8 cellular contexts compared by ENCODE assay signal in the genomic region with DNA sequence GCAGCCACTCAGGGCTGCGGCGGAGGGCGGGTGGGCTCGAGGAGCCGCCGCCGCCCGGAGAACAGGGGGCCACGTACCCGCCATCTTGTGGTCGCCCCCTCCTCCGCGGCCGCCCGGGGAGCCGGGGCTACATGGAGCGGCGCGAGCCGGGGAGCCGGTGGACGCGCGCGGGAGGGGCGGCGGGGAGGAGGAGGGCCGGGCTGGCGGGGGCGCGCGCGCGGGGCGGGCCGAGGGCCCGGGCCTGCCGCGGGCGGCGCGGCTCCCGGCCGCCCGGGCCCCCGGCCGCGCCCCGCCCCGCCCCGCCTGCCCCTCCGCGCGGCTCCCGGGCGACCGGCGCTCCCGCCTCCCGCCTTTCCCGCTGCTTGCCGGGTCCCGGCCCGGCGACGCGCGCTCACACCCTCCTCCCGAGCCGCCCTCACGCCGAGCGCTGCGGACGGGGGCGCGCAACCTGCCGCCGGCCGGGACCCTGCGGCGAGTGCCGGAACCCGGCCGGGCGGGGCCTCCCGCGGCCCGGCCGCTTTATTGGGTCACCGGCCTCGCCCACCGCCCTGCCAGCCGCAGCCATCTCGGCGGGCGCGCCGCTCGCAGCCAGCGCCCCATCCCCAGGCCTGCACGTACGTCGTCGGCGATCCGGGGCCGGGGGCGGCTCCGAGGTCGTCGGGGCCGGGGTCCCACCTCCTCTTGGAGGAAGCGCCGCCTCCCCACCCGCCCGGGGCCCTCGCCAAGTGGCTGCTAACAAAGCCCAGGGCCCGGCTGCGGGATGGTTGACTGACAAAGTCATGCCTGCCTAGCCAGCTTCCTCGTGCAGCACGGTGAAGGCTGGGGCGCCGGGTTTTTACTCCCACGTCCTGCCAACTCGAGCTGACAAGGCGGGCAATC. TPM values are rescaled to one million over a fixed set of nuclear protein-coding genes. Genes with fewer than 3 reads are reported as not detected.
DNase-seq lines count a peak whose midpoint lies in the region; ATAC-seq and TF ChIP-seq lines count a peak whose summit lies in the region.

A gene with protein sequence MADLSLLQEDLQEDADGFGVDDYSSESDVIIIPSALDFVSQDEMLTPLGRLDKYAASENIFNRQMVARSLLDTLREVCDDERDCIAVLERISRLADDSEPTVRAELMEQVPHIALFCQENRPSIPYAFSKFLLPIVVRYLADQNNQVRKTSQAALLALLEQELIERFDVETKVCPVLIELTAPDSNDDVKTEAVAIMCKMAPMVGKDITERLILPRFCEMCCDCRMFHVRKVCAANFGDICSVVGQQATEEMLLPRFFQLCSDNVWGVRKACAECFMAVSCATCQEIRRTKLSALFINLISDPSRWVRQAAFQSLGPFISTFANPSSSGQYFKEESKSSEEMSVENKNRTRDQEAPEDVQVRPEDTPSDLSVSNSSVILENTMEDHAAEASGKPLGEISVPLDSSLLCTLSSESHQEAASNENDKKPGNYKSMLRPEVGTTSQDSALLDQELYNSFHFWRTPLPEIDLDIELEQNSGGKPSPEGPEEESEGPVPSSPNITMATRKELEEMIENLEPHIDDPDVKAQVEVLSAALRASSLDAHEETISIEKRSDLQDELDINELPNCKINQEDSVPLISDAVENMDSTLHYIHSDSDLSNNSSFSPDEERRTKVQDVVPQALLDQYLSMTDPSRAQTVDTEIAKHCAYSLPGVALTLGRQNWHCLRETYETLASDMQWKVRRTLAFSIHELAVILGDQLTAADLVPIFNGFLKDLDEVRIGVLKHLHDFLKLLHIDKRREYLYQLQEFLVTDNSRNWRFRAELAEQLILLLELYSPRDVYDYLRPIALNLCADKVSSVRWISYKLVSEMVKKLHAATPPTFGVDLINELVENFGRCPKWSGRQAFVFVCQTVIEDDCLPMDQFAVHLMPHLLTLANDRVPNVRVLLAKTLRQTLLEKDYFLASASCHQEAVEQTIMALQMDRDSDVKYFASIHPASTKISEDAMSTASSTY (minus strand): TSS at position 159 of the 879 bp plus-strand sequence. CDS start 75 bp downstream, at position 84.

- peak within 1 kb of the TSS; percentile 82 for H3K4me3 ChIP-seq in AG10803 (ENCODE audit: low read length)

- in situ Hi-C loops in endometrial microvascular endothelial cells (cut with HindIII; ENCODE audit: inconsistent ontology term, low pct_unique_long_range_greater_than_20kb, low sequenced_read_pairs): no loop called here

- DNase-seq in AG10803 (ENCODE audit: low read depth) (peak; percentile 66), NOMO-1 (lab: John Stamatoyannopoulos, UW; ENCODE audit: unreplicated experiment in 2 of 2) (peak; percentile 60 to 67), mesenteric fat pad (ENCODE audit: low spot score) (peak; percentile 94)
- peak; percentile 74 for DNase-seq in activated CD8-positive, alpha-beta memory T cell treated with anti-CD3 and anti-CD28 coated beads, Interleukin-2, amount 50 U/mL, for 4 hours
- peak; percentile 43 for DNase-seq in stimulated activated CD8-positive, alpha-beta memory T cell treated with anti-CD3 and anti-CD28 coated beads, Interleukin-15, amount 100 ng/mL, for 1 hour (ENCODE audit: low read depth)

- peak; percentile 45 for ATAC-seq in GM19043 (IDR thresholded peaks at IDR 0.05; ENCODE audit: low read depth, unreplicated experiment)
- peak; percentile 55 for ATAC-seq in HG03342 (IDR thresholded peaks at IDR 0.05; ENCODE audit: unreplicated experiment)

- TF ChIP-seq CTCF in AG10803 (conservative IDR thresholded peaks at IDR 0.05; ENCODE audit: low read length): no peak

RNA-seq across cellular contexts. Expression of the gene that starts here (rescaled TPM):
- total RNA-seq in endometrial microvascular endothelial cells (ENCODE audit: inconsistent ontology term) (103 TPM), mesenteric fat pad (74.7 TPM)

Comparison
In these comparisons a context has a peak if more than half of its experiments do, and no peak if none do; other contexts are left out.
1. Peak in every context shown above with its lines: DNase-seq, ATAC-seq and H3K4me3 ChIP-seq.
2. DNase-seq: peak in every context shown above with its lines; median percentile 94 in mesenteric fat pad; 74 in activated CD8-positive, alpha-beta memory T cell treated with anti-CD3 and anti-CD28 coated beads, Interleukin-2, amount 50 U/mL, for 4 hours; 66 in AG10803; 64 in NOMO-1; 43 in stimulated activated CD8-positive, alpha-beta memory T cell treated with anti-CD3 and anti-CD28 coated beads, Interleukin-15, amount 100 ng/mL, for 1 hour.